ENCODE assay signal across 16 cellular contexts in the genomic region with DNA sequence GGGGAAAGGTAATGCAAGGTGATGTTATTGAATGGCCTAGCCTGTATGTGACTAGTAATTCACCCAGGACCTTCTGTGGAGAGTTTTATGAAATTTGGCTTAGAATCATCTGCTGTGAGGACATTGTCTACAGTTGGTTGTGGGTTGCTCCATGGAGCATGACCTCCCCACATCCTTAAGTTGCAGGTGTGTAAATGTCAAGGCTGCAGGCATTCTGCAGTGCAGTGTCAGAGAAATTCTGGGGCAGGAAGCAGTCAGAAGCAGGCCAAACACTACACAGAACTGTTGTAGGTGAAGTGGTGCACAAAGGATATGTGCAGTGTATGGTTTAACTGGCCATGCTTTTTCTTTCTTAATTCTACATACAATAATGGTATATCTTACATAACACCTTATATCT.
DNase-seq lines count a peak whose midpoint lies in the region; ATAC-seq and TF ChIP-seq lines count a peak whose summit lies in the region.
"Had no signal": no experiment of that assay in that cellular context is flagged by ENCODE, and none has a peak within 500 bp of the region (broad histone marks: within the 10 kb centered on the region; RNA-seq: fewer than 3 reads in every experiment).

No MANE protein-coding gene starts in this region.

- peaks cover 29% of the 10 kb centered on the region for H3K4me1 Mint-ChIP-seq in activated naive CD4-positive, alpha-beta T cell treated with anti-CD3 and anti-CD28 coated beads for 36 hours (ENCODE audit: low read depth)

- H3F3A ChIP-seq in OCI-LY1 (ENCODE audit: insufficient read depth, low read length) = no peaks in the 10 kb centered on the region

- H3K36me3 ChIP-seq in OCI-LY1 (ENCODE audit: insufficient read depth, low read length) = no peaks in the 10 kb centered on the region
- no peaks in the 10 kb centered on the region for H3K36me3 ChIP-seq in mammary epithelial cell (ENCODE audit: insufficient read depth, low read length)
- H3K36me3 ChIP-seq: ascending aorta, neutrophil, upper lobe of right lung had no signal

- in situ Hi-C loops in mammary epithelial cell (cut with MboI; ENCODE audit: low sequenced_read_pairs in 2 of 2) = no loop called here

- CTCF ChIA-PET in mammary epithelial cell (lab: Charles Lee; ENCODE audit: low non-redundant PET) = no interaction called here
- CTCF ChIA-PET in activated naive CD4-positive, alpha-beta T cell treated with anti-CD3 and anti-CD28 coated beads for 36 hours (lab: Charles Lee) = interaction anchor here (1.7 kb wide), 1 partner anchor 10 kb away, joined by 5 read pairs; no protein-coding TSS in a partner anchor

- peak; percentile 46 for DNase-seq in GM12865 (ENCODE audit: low read depth)
- no peak for DNase-seq in left ventricle myocardium superior
- DNase-seq in foreskin melanocyte = no peak
- no peak for DNase-seq in mammary epithelial cell
- no peak for DNase-seq in activated naive CD4-positive, alpha-beta T cell treated with anti-CD3 and anti-CD28 coated beads for 36 hours
- DNase-seq: activated CD4-positive, alpha-beta T cell treated with anti-CD3 and anti-CD28 coated beads, Interleukin-2, amount 50 U/mL, for 48 hours; NCI-H446; SK-N-SH; upper lobe of right lung had no signal

- H3K27ac Mint-ChIP-seq in activated naive CD4-positive, alpha-beta T cell treated with anti-CD3 and anti-CD28 coated beads for 36 hours = no peak overlapping the region
- H3K27ac Mint-ChIP-seq: CD14-positive monocyte had no signal

- peaks cover 40% of the 10 kb centered on the region for H3K4me1 ChIP-seq in OCI-LY1 (ENCODE audit: insufficient read depth, low read length, severe bottlenecking)
- H3K4me1 ChIP-seq in mammary epithelial cell (ENCODE audit: insufficient read depth, low read length) = no peaks in the 10 kb centered on the region
- H3K4me1 ChIP-seq: ascending aorta, upper lobe of right lung had no signal

- H3K36me3 Mint-ChIP-seq in activated naive CD4-positive, alpha-beta T cell treated with anti-CD3 and anti-CD28 coated beads for 36 hours (ENCODE audit: low read depth) = no peaks in the 10 kb centered on the region
- H3K36me3 Mint-ChIP-seq: CD14-positive monocyte had no signal

- H3K27ac ChIP-seq in OCI-LY1 (ENCODE audit: low read depth, low read length, poor library complexity, severe bottlenecking) (peak overlapping the region; percentile 72), mammary epithelial cell (ENCODE audit: insufficient read depth, low read depth, low read length) (no peak overlapping the region)
- H3K27ac ChIP-seq: ascending aorta, epithelial cell of prostate, neutrophil, upper lobe of right lung had no signal

- H4K20me1 ChIP-seq in OCI-LY1 (ENCODE audit: insufficient read depth, low read length) = no peaks in the 10 kb centered on the region
- no peaks in the 10 kb centered on the region for H4K20me1 ChIP-seq in mammary epithelial cell (ENCODE audit: insufficient read depth, low read length)

- ATAC-seq in GM19397 (IDR thresholded peaks at IDR 0.05; ENCODE audit: unreplicated experiment) (peak; percentile 96), HG02884 (IDR thresholded peaks at IDR 0.05; ENCODE audit: unreplicated experiment) (peak; percentile 85), left ventricle myocardium superior (no peak)
- ATAC-seq: upper lobe of right lung had no signal

- H3K9me3 Mint-ChIP-seq in activated naive CD4-positive, alpha-beta T cell treated with anti-CD3 and anti-CD28 coated beads for 36 hours = peaks cover 5% of the 10 kb centered on the region

- no TSS peak for BruUV-seq in mammary epithelial cell (replicated peaks; lab: Mats Ljungman, UMichigan)

- H3K79me2 ChIP-seq in OCI-LY1 (ENCODE audit: insufficient read depth, low read length) (no peaks in the 10 kb centered on the region), mammary epithelial cell (ENCODE audit: insufficient read depth, low read length) (no peaks in the 10 kb centered on the region)

- H3K27me3 ChIP-seq in OCI-LY1 (ENCODE audit: insufficient read depth, low read length) (no peaks in the 10 kb centered on the region), mammary epithelial cell (ENCODE audit: insufficient read depth, low read length) (no peaks in the 10 kb centered on the region)
- H3K27me3 ChIP-seq: ascending aorta, neutrophil, upper lobe of right lung had no signal

- H3K9me2 ChIP-seq in OCI-LY1 (ENCODE audit: low read depth, low read length) = no peaks in the 10 kb centered on the region
- H3K9me2 ChIP-seq: SK-N-SH had no signal

- H3K4me3 ChIP-seq in GM12865 (ENCODE audit: low read depth, low read length) (no peak overlapping the region), OCI-LY1 (ENCODE audit: low read depth, low read length, poor library complexity, severe bottlenecking) (no peak overlapping the region), mammary epithelial cell (replicated peaks in 1 of 3; ENCODE audit: insufficient read depth in 1 of 3, low read depth in 2 of 3, low read length in 3 of 3) (no peak overlapping the region)
- H3K4me3 ChIP-seq: ascending aorta, upper lobe of right lung had no signal

- H3K4me2 ChIP-seq in OCI-LY1 (ENCODE audit: low read length) (no peak overlapping the region), mammary epithelial cell (ENCODE audit: insufficient read depth, low read depth, low read length) (no peak overlapping the region)
- H3K4me2 ChIP-seq: SK-N-SH had no signal

- TF ChIP-seq CTCF in GM12865 (IDR thresholded peaks at IDR 0.05; ENCODE audit: insufficient read depth, low read depth, low read length, missing control alignments) = no peak
- TF ChIP-seq CTCF in OCI-LY1 (IDR thresholded peaks at IDR 0.05; ENCODE audit: low read length) = no peak
- TF ChIP-seq CTCF in mammary epithelial cell (conservative IDR thresholded peaks at IDR 0.05 in 1 of 2, IDR thresholded peaks at IDR 0.05 in 1 of 2; ENCODE audit: extremely low read depth in 1 of 2, insufficient read depth in 1 of 2, low read depth in 1 of 2, low read length in 2 of 2) = no peak

- intact Hi-C loops in left ventricle myocardium superior (cut with micrococcal nuclease) (no loop called here), mammary epithelial cell (cut with micrococcal nuclease) (no loop called here)
- intact Hi-C loops in activated naive CD4-positive, alpha-beta T cell treated with anti-CD3 and anti-CD28 coated beads for 36 hours (cut with micrococcal nuclease) = no loop called here

- H2AFZ ChIP-seq in OCI-LY1 (ENCODE audit: low read length) (no peak overlapping the region), mammary epithelial cell (ENCODE audit: low read depth, low read length) (no peak overlapping the region)

- H3K9ac ChIP-seq in OCI-LY1 (ENCODE audit: low read length) (no peak overlapping the region), mammary epithelial cell (ENCODE audit: insufficient read depth, low read length) (no peak overlapping the region)
- H3K9ac ChIP-seq: SK-N-SH had no signal

- H3K27me3 Mint-ChIP-seq in activated naive CD4-positive, alpha-beta T cell treated with anti-CD3 and anti-CD28 coated beads for 36 hours (ENCODE audit: low read depth) = no peaks in the 10 kb centered on the region

- H3K9me3 ChIP-seq in OCI-LY1 (ENCODE audit: low read length) (peaks cover 2% of the 10 kb centered on the region), mammary epithelial cell (replicated peaks; ENCODE audit: insufficient read depth, low read length) (no peaks in the 10 kb centered on the region)
- H3K9me3 ChIP-seq: neutrophil, SK-N-SH, upper lobe of right lung had no signal

- dilution Hi-C loops in mammary epithelial cell (cut with HindIII; ENCODE audit: low sequenced_read_pairs) = no loop called here

- H3K4me3 Mint-ChIP-seq in activated naive CD4-positive, alpha-beta T cell treated with anti-CD3 and anti-CD28 coated beads for 36 hours = no peak overlapping the region
- H3K4me3 Mint-ChIP-seq: CD14-positive monocyte had no signal
